Comparison of ENCODE assay signal across 10 cellular contexts in genomic region chr21:32386195-32386870, GRCh38. TPM values are rescaled to one million over a fixed set of nuclear protein-coding genes. Genes with fewer than 3 reads are reported as not detected.
DNase-seq lines count a peak whose midpoint lies in the region; ATAC-seq and TF ChIP-seq lines count a peak whose summit lies in the region.
"Had no signal": no experiment of that assay in that cellular context is flagged by ENCODE, and none has a peak within 500 bp of the region (broad histone marks: within the 10 kb centered on the region; RNA-seq: fewer than 3 reads in every experiment).

No MANE protein-coding gene starts in this region.

- H2AFZ ChIP-seq in IMR-90 (replicated peaks; ENCODE audit: low read length, poor library complexity) (no peak overlapping the region), trophoblast cell (ENCODE audit: insufficient read depth, low read length, poor library complexity) (no peak overlapping the region)

- H3K9me3 ChIP-seq in IMR-90 (ENCODE audit: control insufficient read depth, insufficient read depth, low read length), result no peaks in the 10 kb centered on the region
- H3K9me3 ChIP-seq in spleen, result no peaks in the 10 kb centered on the region
- no peaks in the 10 kb centered on the region for H3K9me3 ChIP-seq in trophoblast cell (ENCODE audit: insufficient read depth, low read depth, low read length)

- H4K20me1 ChIP-seq in IMR-90 (ENCODE audit: insufficient read depth, low read length), result peaks cover 39% of the 10 kb centered on the region

- H3K4me2 ChIP-seq in IMR-90 (ENCODE audit: low read depth, low read length) (no peak overlapping the region), trophoblast cell (ENCODE audit: low read length) (no peak overlapping the region)

- dilution Hi-C loops in IMR-90 (cut with HindIII; ENCODE audit: low sequenced_read_pairs, unreplicated experiment), result no loop called here

- H3K18ac ChIP-seq in IMR-90 (ENCODE audit: low read depth, low read length) (no peak overlapping the region; the same call in 1 of the 2 replicates), trophoblast cell (ENCODE audit: low read length) (no peak overlapping the region)

- POLR2A ChIA-PET in IMR-90 (lab: Charles Lee; ENCODE audit: unreplicated experiment), result interaction anchor here (0.5 kb wide), 1 partner anchor 13 kb away, joined by 3 read pairs; no protein-coding TSS in a partner anchor

- no peak for TF ChIP-seq RAD21 in IMR-90 (IDR thresholded peaks at IDR 0.05; ENCODE audit: low read length)

- H4K91ac ChIP-seq in IMR-90 (ENCODE audit: insufficient read depth, low read depth, low read length) (no peak overlapping the region), trophoblast cell (ENCODE audit: low read depth, low read length) (no peak overlapping the region)

- H4K8ac ChIP-seq in IMR-90 (ENCODE audit: low read depth in 2 of 2, low read length in 2 of 2) (no peak overlapping the region), trophoblast cell (ENCODE audit: low read depth, low read length) (no peak overlapping the region)

- DNase-seq in IMR-90 (no peak), Right ventricle myocardium superior (peak; percentile 68), spleen (peak; percentile 69), NCI-H1105 treated with DMSO at 0.1 percent for 48 hours (lab: John Stamatoyannopoulos, UW) (no peak), trophoblast cell (no peak), pons (ENCODE audit: low spot score) (no peak)
- DNase-seq: activated CD4-positive, alpha-beta T cell treated with anti-CD3 and anti-CD28 coated beads, Interleukin-2, amount 50 U/mL, for 48 hours; activated naive CD4-positive, alpha-beta T cell treated with anti-CD3 and anti-CD28 coated beads, Interleukin-2, amount 50 U/mL, for 16 hours; NCI-H1694 had no signal

- no peak overlapping the region for H2AK5ac ChIP-seq in IMR-90 (ENCODE audit: low read depth, low read length)
- H2AK5ac ChIP-seq in trophoblast cell (ENCODE audit: low read length), result no peak overlapping the region

- H2BK5ac ChIP-seq in IMR-90 (ENCODE audit: low read depth, low read length, poor library complexity, severe bottlenecking) (peak overlapping the region; percentile 46), trophoblast cell (ENCODE audit: low read depth, low read length, poor library complexity) (no peak overlapping the region)

- H3K56ac ChIP-seq in IMR-90 (ENCODE audit: extremely low read depth, insufficient read depth, low read length), result no peak overlapping the region

- peaks cover 3% of the 10 kb centered on the region for H3K79me2 ChIP-seq in trophoblast cell (ENCODE audit: control insufficient read depth, insufficient read depth, low read length, poor library complexity)

- H2AK9ac ChIP-seq in IMR-90 (replicated peaks; ENCODE audit: low read depth, low read length, poor library complexity), result no peak overlapping the region

- H3K14ac ChIP-seq in IMR-90 (replicated peaks; ENCODE audit: low read depth, low read length), result peak overlapping the region; percentile 31; the same call in 1 of the 2 replicates
- H3K14ac ChIP-seq in trophoblast cell (ENCODE audit: low read length), result no peak overlapping the region

- peak overlapping the region; percentile 59; the same call in 1 of the 2 replicates for H4K5ac ChIP-seq in IMR-90 (ENCODE audit: low read depth, low read length)

- CTCF ChIA-PET in IMR-90 (lab: Yijun Ruan, JAX), result interaction anchor here (1.4 kb wide), 1 partner anchor 214 kb away, joined by 3 read pairs; no protein-coding TSS in a partner anchor

- H3K9me1 ChIP-seq in IMR-90 (ENCODE audit: insufficient read depth, low read length), result peaks cover 10% of the 10 kb centered on the region

- H3K27me3 ChIP-seq in IMR-90 (ENCODE audit: control insufficient read depth, insufficient read depth, low read length) (no peaks in the 10 kb centered on the region), spleen (replicated peaks in 1 of 7) (no peaks in the 10 kb centered on the region), trophoblast cell (ENCODE audit: insufficient read depth, low read length) (no peaks in the 10 kb centered on the region)

- no CpG with 5 or more reads among the region's 6 CpGs for WGBS in IMR-90 (ENCODE audit: extremely low coverage in 2 of 2, insufficient read length in 1 of 2), 2 experiments
- 62 to 81% (median 72%) methylated on average over 6 of the region's 6 CpGs for WGBS in spleen, 5 donors
- WGBS in trophoblast cell (ENCODE audit: extremely low coverage, insufficient coverage, insufficient read length), result no CpG with 5 or more reads among the region's 6 CpGs

- H3K23ac ChIP-seq in IMR-90 (ENCODE audit: low read depth, low read length) (0 out of 2 replicates have a peak overlapping the region, but pooled peaks have one; percentile 8), trophoblast cell (ENCODE audit: low read length) (no peak overlapping the region)

- H2BK12ac ChIP-seq in trophoblast cell (ENCODE audit: low read length), result no peak overlapping the region

- H3K9ac ChIP-seq in IMR-90 (ENCODE audit: low read depth, low read length) (no peak overlapping the region), trophoblast cell (ENCODE audit: low read length) (no peak overlapping the region)

- H3K27ac ChIP-seq in IMR-90 (ENCODE audit: insufficient read depth, low read length) (no peak overlapping the region), VCaP (peak overlapping the region; percentile 8), spleen (peak overlapping the region in 4 of 8 donors; percentile 22 to 41 (median 30)), trophoblast cell (ENCODE audit: low read depth, low read length) (no peak overlapping the region)

- no peak for TF ChIP-seq POLR2A in IMR-90 (IDR thresholded peaks at IDR 0.05; ENCODE audit: low read depth, low read length)
- TF ChIP-seq POLR2A in spleen (IDR thresholded peaks at IDR 0.05), result no peak

- H2BK120ac ChIP-seq in IMR-90 (ENCODE audit: low read depth, low read length) (no peak overlapping the region), trophoblast cell (ENCODE audit: insufficient read depth, low read length, poor library complexity) (no peak overlapping the region)

- H3K79me1 ChIP-seq in IMR-90 (ENCODE audit: low read depth in 1 of 2, low read length in 2 of 2), result peaks cover 25 to 80% of the 10 kb centered on the region in 2 experiments; a peak in 3 of 4 replicates
- no peaks in the 10 kb centered on the region for H3K79me1 ChIP-seq in trophoblast cell (ENCODE audit: low read length)

- H3K4ac ChIP-seq in IMR-90 (ENCODE audit: low read depth, low read length) (no peak overlapping the region), trophoblast cell (ENCODE audit: low read depth, low read length) (no peak overlapping the region)

- in situ Hi-C loops in IMR-90 (cut with MboI; ENCODE audit: low sequenced_read_pairs), result loop anchor here (25.0 kb wide), 1 partner anchor 351 kb away; the partner anchor contains the start of gene SYNJ1

- TF ChIP-seq CTCF in IMR-90 (conservative IDR thresholded peaks at IDR 0.05; ENCODE audit: low read depth, low read length) (no peak), VCaP (conservative IDR thresholded peaks at IDR 0.05) (no peak), spleen (IDR thresholded peaks at IDR 0.05 in 8 of 11, conservative IDR thresholded peaks at IDR 0.05 in 3 of 11) (no peak)

- no peak overlapping the region for H2BK20ac ChIP-seq in IMR-90 (ENCODE audit: low read depth, low read length)

- no peak overlapping the region for H2BK15ac ChIP-seq in IMR-90 (ENCODE audit: low read depth, low read length)

- H3K4me3 ChIP-seq in IMR-90 (ENCODE audit: insufficient read depth, low read depth, low read length) (no peak overlapping the region), spleen (no peak overlapping the region), trophoblast cell (ENCODE audit: low read depth, low read length) (no peak overlapping the region)

- H3K4me1 ChIP-seq in IMR-90 (ENCODE audit: control insufficient read depth, insufficient read depth, low read length) (peaks cover 12% of the 10 kb centered on the region), spleen (peaks cover 2 to 42% (median 11%) of the 10 kb centered on the region in 6 donors), trophoblast cell (ENCODE audit: control insufficient read depth in 1 of 2, insufficient read depth in 2 of 2, low read length in 2 of 2) (no peaks in the 10 kb centered on the region)

- BruUV-seq in IMR-90 (replicated peaks; lab: Mats Ljungman, UMichigan), result no TSS peak

- ATAC-seq in IMR-90 (ENCODE audit: low read depth), result no peak
- ATAC-seq in Right ventricle myocardium superior (ENCODE audit: poor library complexity), result peak; percentile 86

- intact Hi-C loops in IMR-90 (cut with micrococcal nuclease), result no loop called here
- intact Hi-C loops in Right ventricle myocardium superior (cut with DNase I), result no loop called here
- intact Hi-C loops in spleen (cut with DNase I; ENCODE audit: low total_unique reads), result no loop called here

- H4K12ac ChIP-seq in trophoblast cell (ENCODE audit: low read depth, low read length), result no peak overlapping the region

- H3K36me3 ChIP-seq in IMR-90 (ENCODE audit: control insufficient read depth, insufficient read depth, low read length) (peaks cover 25% of the 10 kb centered on the region), spleen (peaks cover 0 to 59% (median 28%) of the 10 kb centered on the region in 6 donors), trophoblast cell (ENCODE audit: control insufficient read depth in 1 of 2, insufficient read depth in 2 of 2, low read length in 2 of 2) (peaks cover 11 to 20% of the 10 kb centered on the region in 2 experiments)

RNA-seq across cellular contexts. Expression of gene URB1, which starts 6.5 kb away (rescaled TPM):
- total RNA-seq in IMR-90 (2012; rRNA removed), result 12.7 and 14.2 TPM in 2 replicates
- 9.2 and 9.7 TPM in 2 replicates for polyA plus RNA-seq in IMR-90 (2012; rRNA removed)
- 3.4 and 4.1 TPM in 2 replicates for polyA plus RNA-seq in IMR-90 (2012; cell fraction: cytosol; rRNA removed)
- polyA plus RNA-seq in IMR-90 (2012; cell fraction: nucleus; rRNA removed; ENCODE audit: low replicate concordance), result 12.4 and 16.0 TPM in 2 replicates
- 11.4 TPM for total RNA-seq in Right ventricle myocardium superior
- 10 to 100 TPM; 11.6 to 20.8 (median 12.4) TPM for total RNA-seq in spleen
- 1 to 10 TPM; 2.0 to 3.6 (median 2.5) TPM for polyA plus RNA-seq in spleen
- 3.0 TPM in 2 replicates for polyA plus RNA-seq in trophoblast cell (2013)

RNA-seq across cellular contexts. Expression of gene EVA1C, which starts 26.2 kb away (rescaled TPM):
- 0.72 and 0.83 TPM in 2 replicates for total RNA-seq in IMR-90 (2012; rRNA removed)
- polyA plus RNA-seq in IMR-90 (2012; rRNA removed), result 1.1 and 1.3 TPM in 2 replicates
- 0.85 and 1.1 TPM in 2 replicates for polyA plus RNA-seq in IMR-90 (2012; cell fraction: cytosol; rRNA removed)
- polyA plus RNA-seq in IMR-90 (2012; cell fraction: nucleus; rRNA removed; ENCODE audit: low replicate concordance), result 1.2 and 1.5 TPM in 2 replicates
- total RNA-seq in Right ventricle myocardium superior, result 12.9 TPM
- 10 to 100 TPM; 19.3 to 39.4 (median 28.7) TPM for total RNA-seq in spleen
- polyA plus RNA-seq in spleen, result 10 to 100 TPM; 11.9 to 18.2 (median 16.2) TPM
- polyA plus RNA-seq in trophoblast cell (2013), result not detected in 2 replicates

Comparison
In these comparisons a context has a peak if more than half of its experiments do, and no peak if none do; other contexts are left out.
1. DNase-seq: peak in Right ventricle myocardium superior (single experiment) and spleen (single experiment); none in IMR-90 (single experiment), NCI-H1105 treated with DMSO at 0.1 percent for 48 hours (single experiment), trophoblast cell (0 of 2) and pons (single experiment).